Comparison of ENCODE assay signal across 16 cellular contexts in genomic region chr11:120657306-120658070, GRCh38.
DNase-seq lines count a peak whose midpoint lies in the region; ATAC-seq and TF ChIP-seq lines count a peak whose summit lies in the region.
"Had no signal": no experiment of that assay in that cellular context is flagged by ENCODE, and none has a peak within 500 bp of the region (broad histone marks: within the 10 kb centered on the region; RNA-seq: fewer than 3 reads in every experiment).

No MANE protein-coding gene starts in this region.

- no peak for TF ChIP-seq CTCF in MCF 10A (IDR thresholded peaks at IDR 0.05; ENCODE audit: unreplicated experiment)

- no peaks in the 10 kb centered on the region for H3K4me1 Mint-ChIP-seq in MCF 10A (ENCODE audit: insufficient read depth, unreplicated experiment)
- H3K4me1 Mint-ChIP-seq: activated naive CD4-positive, alpha-beta T cell treated with anti-CD3 and anti-CD28 coated beads, Interleukin-2, amount 50 U/mL, for 24 hours had no signal

- no TSS peak for BruUV-seq in MCF 10A (replicated peaks; lab: Mats Ljungman, UMichigan)

- CTCF ChIA-PET in MCF 10A (lab: Yijun Ruan, JAX): interaction anchor here (0.6 to 0.7 kb wide), 2 partner anchors 144 to 519 kb away, joined by 3 read pairs; no protein-coding TSS in a partner anchor

- H3K36me3 Mint-ChIP-seq in MCF 10A (ENCODE audit: insufficient read depth, unreplicated experiment): no peaks in the 10 kb centered on the region
- H3K36me3 Mint-ChIP-seq: activated naive CD4-positive, alpha-beta T cell treated with anti-CD3 and anti-CD28 coated beads, Interleukin-2, amount 50 U/mL, for 24 hours had no signal

- no peaks in the 10 kb centered on the region for H3K9me3 Mint-ChIP-seq in MCF 10A (ENCODE audit: unreplicated experiment)
- H3K9me3 Mint-ChIP-seq: activated naive CD4-positive, alpha-beta T cell treated with anti-CD3 and anti-CD28 coated beads, Interleukin-2, amount 50 U/mL, for 24 hours; central memory CD8-positive, alpha-beta T cell; T-helper 2 cell treated with Interferon-gamma antibody and Interleukin-4, amounts not matched to agents 5 μg/mL and 100 μg/mL, for 36 hours had no signal

- intact Hi-C loops in sciatic nerve (cut with DNase I) (no loop called here), MCF 10A (cut with micrococcal nuclease) (no loop called here)

- ATAC-seq in activated CD4-positive, CD25-positive, alpha-beta regulatory T cell treated with anti-CD3 and anti-CD28 coated beads, Interleukin-2, amount 50 U/mL, for 24 hours: peak; percentile 27 to 33
- ATAC-seq in GM21723 (IDR thresholded peaks at IDR 0.05; ENCODE audit: unreplicated experiment) (peak; percentile 68), HG03378 (IDR thresholded peaks at IDR 0.05; ENCODE audit: unreplicated experiment) (peak; percentile 50), sciatic nerve (no peak)
- ATAC-seq: heart right ventricle had no signal

- no peak overlapping the region for H3K4me3 Mint-ChIP-seq in MCF 10A (ENCODE audit: unreplicated experiment)
- H3K4me3 Mint-ChIP-seq: activated naive CD4-positive, alpha-beta T cell treated with anti-CD3 and anti-CD28 coated beads, Interleukin-2, amount 50 U/mL, for 24 hours; central memory CD8-positive, alpha-beta T cell; neural progenitor cell; T-helper 2 cell treated with Interferon-gamma antibody and Interleukin-4, amounts not matched to agents 5 μg/mL and 100 μg/mL, for 36 hours had no signal

- no peak for DNase-seq in activated CD4-positive, CD25-positive, alpha-beta regulatory T cell treated with anti-CD3 and anti-CD28 coated beads, Interleukin-2, amount 50 U/mL, for 72 hours
- no peak for DNase-seq in sciatic nerve (ENCODE audit: low spot score)
- no peak for DNase-seq in MCF 10A (ENCODE audit: unreplicated experiment)
- no peak for DNase-seq in NCI-H2196 (lab: John Stamatoyannopoulos, UW; ENCODE audit: unreplicated experiment)
- no peak for DNase-seq in cerebellar nuclear complex (lab: John Stamatoyannopoulos, UW)
- DNase-seq: ACHN; activated CD8-positive, alpha-beta memory T cell treated with anti-CD3 and anti-CD28 coated beads for 24 hours; DMS 273 treated with DMSO at 0.1 percent for 48 hours; heart right ventricle had no signal

- no peak overlapping the region for H3K27ac Mint-ChIP-seq in MCF 10A (ENCODE audit: low read depth, unreplicated experiment)
- H3K27ac Mint-ChIP-seq: activated naive CD4-positive, alpha-beta T cell treated with anti-CD3 and anti-CD28 coated beads, Interleukin-2, amount 50 U/mL, for 24 hours; neural progenitor cell; T-helper 2 cell treated with Interferon-gamma antibody and Interleukin-4, amounts not matched to agents 5 μg/mL and 100 μg/mL, for 36 hours had no signal

- H3K27me3 Mint-ChIP-seq in MCF 10A (ENCODE audit: insufficient read depth, unreplicated experiment): peaks cover 44% of the 10 kb centered on the region

- POLR2A ChIA-PET in MCF 10A (lab: Yijun Ruan, JAX): interaction anchor here (0.6 kb wide), 1 partner anchor 184 kb away, joined by 3 read pairs; no protein-coding TSS in a partner anchor
